ENCODE assay signal across 31 cellular contexts in the genomic region with DNA sequence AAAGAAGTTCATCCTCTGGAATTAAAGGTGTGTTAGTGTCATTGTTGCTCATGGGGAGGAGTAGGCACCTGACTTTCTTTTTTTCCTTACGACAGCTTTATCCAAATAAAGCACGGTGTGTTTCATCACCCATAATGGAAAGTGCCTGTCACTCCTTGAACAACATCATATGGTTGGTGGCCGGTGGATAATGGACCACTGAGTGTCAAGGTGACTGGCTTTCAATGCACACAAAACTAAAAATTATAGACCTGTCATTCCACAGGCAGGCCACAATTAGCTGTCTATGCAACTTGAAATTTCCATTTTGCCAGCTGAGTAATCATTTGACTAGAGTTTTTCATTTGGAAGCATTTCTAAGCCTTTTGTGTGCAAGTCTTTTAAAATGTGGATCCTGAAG. TPM values are rescaled to one million over a fixed set of nuclear protein-coding genes. Genes with fewer than 3 reads are reported as not detected.
"Had no signal": no experiment of that assay in that cellular context is flagged by ENCODE, and none has a peak within 500 bp of the region (broad histone marks: within the 10 kb centered on the region; RNA-seq: fewer than 3 reads in every experiment).

No MANE protein-coding gene starts in this region.

- H3K27me3 ChIP-seq: brain microvascular endothelial cell, Peyer's patch had no signal

- H3K27me3 Mint-ChIP-seq: activated CD4-positive, alpha-beta T cell treated with anti-CD3 and anti-CD28 coated beads, Interleukin-2, amount 10 ng/mL, durations not matched to agents 24 days and 14 days; activated T-helper 17 cell treated with anti-CD3 and anti-CD28 coated beads, Interleukin-2, amount 50 U/mL, for 72 hours had no signal

- DNase-seq: activated CD4-positive, alpha-beta T cell treated with anti-CD3 and anti-CD28 coated beads, Interleukin-2, amount 10 ng/mL, durations not matched to agents 24 days and 14 days; activated CD4-positive, alpha-beta T cell treated with anti-CD3 and anti-CD28 coated beads, Interleukin-2, amount 50 U/mL, for 4 hours; activated CD8-positive, alpha-beta T cell treated with anti-CD3 and anti-CD28 coated beads for 36 hours; activated effector memory CD4-positive, alpha-beta T cell treated with anti-CD3 and anti-CD28 coated beads, Interleukin-2, amount 50 U/mL, for 16 hours; activated naive CD4-positive, alpha-beta T cell; activated naive CD4-positive, alpha-beta T cell treated with anti-CD3 and anti-CD28 coated beads, Interleukin-2, amount 50 U/mL, for 16 hours; activated naive CD8-positive, alpha-beta T cell treated with anti-CD3 and anti-CD28 coated beads for 36 hours; activated T-cell treated with anti-CD3 and anti-CD28 coated beads, Interleukin-2, amount 50 U/mL, for 1 hour; activated T-cell treated with anti-CD3 and anti-CD28 coated beads, Interleukin-2, amount 50 U/mL, for 72 hours; amniotic stem cell; aorta; brain microvascular endothelial cell; central memory CD4-positive, alpha-beta T cell; Karpas-422; KBM-7; NCI-H1048; NCI-H1105 treated with DMSO at 0.1 percent for 48 hours; NCI-H2029 treated with DMSO at 0.1 percent for 48 hours; NCI-H226; NCI-H446 treated with DMSO at 0.1 percent for 48 hours; NCI-H524; NK-92 treated with Interleukin-12 subunit alpha and Interleukin-12 subunit beta, amount 100 ng/mL, for 24 hours; PC-3; Peyer's patch had no signal

- H3K4me3 ChIP-seq: Peyer's patch had no signal

- H3K27ac ChIP-seq: brain microvascular endothelial cell, Peyer's patch, RWPE1 had no signal

- H3K4me1 Mint-ChIP-seq: activated CD4-positive, alpha-beta T cell treated with anti-CD3 and anti-CD28 coated beads, Interleukin-2, amount 10 ng/mL, durations not matched to agents 24 days and 14 days; activated naive CD8-positive, alpha-beta T cell treated with anti-CD3 and anti-CD28 coated beads for 36 hours; activated T-helper 17 cell treated with anti-CD3 and anti-CD28 coated beads, Interleukin-2, amount 50 U/mL, for 72 hours had no signal

- H3K36me3 Mint-ChIP-seq: activated naive CD8-positive, alpha-beta T cell treated with anti-CD3 and anti-CD28 coated beads for 36 hours had no signal

- ATAC-seq: activated CD8-positive, alpha-beta T cell treated with anti-CD3 and anti-CD28 coated beads for 36 hours; activated T-cell treated with anti-CD3 and anti-CD28 coated beads, Interleukin-2, amount 50 U/mL, for 72 hours; activated T-helper 17 cell treated with anti-CD3 and anti-CD28 coated beads, Interleukin-2, amount 50 U/mL, for 72 hours; PC-3; Right ventricle myocardium inferior had no signal

- H3K9me3 Mint-ChIP-seq: activated CD4-positive, alpha-beta T cell treated with anti-CD3 and anti-CD28 coated beads, Interleukin-2, amount 10 ng/mL, durations not matched to agents 24 days and 14 days; activated CD8-positive, alpha-beta T cell treated with anti-CD3 and anti-CD28 coated beads for 36 hours; activated naive CD8-positive, alpha-beta T cell treated with anti-CD3 and anti-CD28 coated beads for 36 hours; T-helper 2 cell treated with Interferon-gamma antibody and Interleukin-4, amounts not matched to agents 5 μg/mL and 100 μg/mL, for 36 hours had no signal

- H3K4me1 ChIP-seq: Peyer's patch had no signal

- H3K9me3 ChIP-seq: Peyer's patch had no signal

- H3K27ac Mint-ChIP-seq: activated CD4-positive, alpha-beta T cell treated with anti-CD3 and anti-CD28 coated beads, Interleukin-2, amount 10 ng/mL, durations not matched to agents 24 days and 14 days; activated CD8-positive, alpha-beta T cell treated with anti-CD3 and anti-CD28 coated beads for 36 hours; activated naive CD8-positive, alpha-beta T cell treated with anti-CD3 and anti-CD28 coated beads for 36 hours; activated T-cell treated with anti-CD3 and anti-CD28 coated beads, Interleukin-2, amount 50 U/mL, for 72 hours; activated T-helper 17 cell treated with anti-CD3 and anti-CD28 coated beads, Interleukin-2, amount 50 U/mL, for 72 hours; T-helper 2 cell treated with Interferon-gamma antibody and Interleukin-4, amounts not matched to agents 5 μg/mL and 100 μg/mL, for 36 hours had no signal

- H3K4me3 Mint-ChIP-seq: activated CD4-positive, alpha-beta T cell treated with anti-CD3 and anti-CD28 coated beads, Interleukin-2, amount 10 ng/mL, durations not matched to agents 24 days and 14 days; activated CD8-positive, alpha-beta T cell treated with anti-CD3 and anti-CD28 coated beads for 36 hours; activated naive CD8-positive, alpha-beta T cell treated with anti-CD3 and anti-CD28 coated beads for 36 hours; activated T-cell treated with anti-CD3 and anti-CD28 coated beads, Interleukin-2, amount 50 U/mL, for 72 hours; activated T-helper 17 cell treated with anti-CD3 and anti-CD28 coated beads, Interleukin-2, amount 50 U/mL, for 72 hours; T-helper 2 cell treated with Interferon-gamma antibody and Interleukin-4, amounts not matched to agents 5 μg/mL and 100 μg/mL, for 36 hours had no signal

- H3K36me3 ChIP-seq: brain microvascular endothelial cell, Peyer's patch had no signal

RNA-seq across cellular contexts. Expression of a gene that starts 45.0 kb away (rescaled TPM):
- total RNA-seq: activated CD4-positive, alpha-beta T cell treated with anti-CD3 and anti-CD28 coated beads, Interleukin-2, amount 10 ng/mL, durations not matched to agents 24 days and 14 days; activated CD8-positive, alpha-beta memory T cell treated with anti-CD3 and anti-CD28 coated beads for 36 hours; activated T-helper 17 cell treated with anti-CD3 and anti-CD28 coated beads, Interleukin-2, amount 50 U/mL, for 72 hours; MCF 10A; PC-3; T-helper 1 cell treated with Interleukin-12 subunit alpha and Interleukin-12 subunit beta and Interleukin-4 antibody, amounts not matched to agents 30 ng/mL and 1 ng/mL, for 36 hours had no signal
